8 cellular contexts compared by ENCODE assay signal in the genomic region with DNA sequence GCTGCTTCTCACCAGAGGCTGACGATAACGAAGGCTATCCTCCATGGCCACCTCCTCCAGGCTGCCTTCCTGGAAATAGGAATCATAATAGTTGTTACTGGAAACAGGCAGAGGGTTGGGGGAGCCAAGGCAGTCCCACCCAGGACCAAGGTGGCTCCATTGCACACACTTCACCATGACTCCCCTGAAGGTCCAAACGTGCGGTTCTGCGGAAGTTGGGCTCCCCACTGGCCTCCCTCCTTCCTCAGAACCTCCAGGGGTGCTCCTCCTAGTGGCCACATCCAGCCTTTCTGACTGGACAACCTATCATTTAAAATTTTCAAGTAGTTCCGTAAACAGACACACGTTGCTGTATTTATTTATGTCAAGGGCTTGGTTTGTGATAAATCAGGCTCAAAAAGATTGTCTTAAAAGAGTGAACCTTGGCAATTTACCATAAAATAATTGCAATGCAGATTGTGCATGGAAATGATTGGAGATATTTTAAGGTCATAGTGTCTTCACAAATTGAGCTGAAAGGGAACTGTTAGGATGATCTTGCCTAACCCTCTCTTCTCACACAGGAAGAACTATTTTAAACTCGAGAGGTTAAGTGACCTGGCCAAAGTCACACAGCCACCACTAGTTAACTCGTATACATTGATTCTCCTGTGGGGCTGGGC. TPM values are rescaled to one million over a fixed set of nuclear protein-coding genes. Genes with fewer than 3 reads are reported as not detected.
DNase-seq lines count a peak whose midpoint lies in the region; ATAC-seq and TF ChIP-seq lines count a peak whose summit lies in the region.

No MANE protein-coding gene starts in this region.

- BruUV-seq in MCF 10A (replicated peaks; lab: Mats Ljungman, UMichigan): no TSS peak

- CTCF ChIA-PET in MCF 10A (lab: Yijun Ruan, JAX): interaction anchor here (0.5 to 2.8 kb wide), 11 partner anchors 9 to 368 kb away, joined by 3 to 11 read pairs (median 4); no protein-coding TSS in a partner anchor

- peak; percentile 61 for TF ChIP-seq CTCF in MCF 10A (IDR thresholded peaks at IDR 0.05; ENCODE audit: unreplicated experiment)

- H3K4me1 Mint-ChIP-seq in T-helper 17 cell (peaks cover 15% of the 10 kb centered on the region), MCF 10A (ENCODE audit: insufficient read depth, unreplicated experiment) (peaks cover 9% of the 10 kb centered on the region)

- H3K9me3 Mint-ChIP-seq in MCF 10A (ENCODE audit: unreplicated experiment): no peaks in the 10 kb centered on the region

- no peaks in the 10 kb centered on the region for H3K9me3 ChIP-seq in T-helper 17 cell (ENCODE audit: control insufficient read depth, low read length, poor library complexity, severe bottlenecking)

- peak overlapping the region; percentile 47 for H3K27ac Mint-ChIP-seq in T-helper 17 cell
- no peak overlapping the region for H3K27ac Mint-ChIP-seq in MCF 10A (ENCODE audit: low read depth, unreplicated experiment)

- DNase-seq in ELF-1 (ENCODE audit: low read depth, low spot score) (peak; percentile 56), M059J (ENCODE audit: low read depth) (peak; percentile 41), T-helper 17 cell (peak in 1 of 3 donors; percentile 22), MCF 10A (ENCODE audit: unreplicated experiment) (peak; percentile 59), kidney tubule cell (ENCODE audit: low spot score) (peak; percentile 57), NK-92 (lab: John Stamatoyannopoulos, UW; ENCODE audit: unreplicated experiment) (no peak)
- DNase-seq in stimulated activated CD4-positive, alpha-beta T cell treated with anti-CD3 and anti-CD28 coated beads, Interleukin-4, amount 100 ng/mL, for 1 hour: peak; percentile 45

- H3K4me3 Mint-ChIP-seq in T-helper 17 cell (peak overlapping the region; percentile 19), MCF 10A (ENCODE audit: unreplicated experiment) (no peak overlapping the region)

- H3K27me3 Mint-ChIP-seq in T-helper 17 cell: no peaks in the 10 kb centered on the region
- H3K27me3 Mint-ChIP-seq in MCF 10A (ENCODE audit: insufficient read depth, unreplicated experiment): no peaks in the 10 kb centered on the region

- POLR2A ChIA-PET in MCF 10A (lab: Yijun Ruan, JAX): interaction anchor here (0.7 to 5.3 kb wide), 4 partner anchors 10 to 179 kb away, joined by 3 to 30 read pairs (median 3); a partner anchor contains a TSS

- intact Hi-C loops in MCF 10A (cut with micrococcal nuclease): no loop called here

- ATAC-seq in T-helper 17 cell: peak; percentile 53
- ATAC-seq in GM21447 (IDR thresholded peaks at IDR 0.05; ENCODE audit: unreplicated experiment): no peak

- H3K36me3 Mint-ChIP-seq in T-helper 17 cell (ENCODE audit: low read depth) (no peaks in the 10 kb centered on the region), MCF 10A (ENCODE audit: insufficient read depth, unreplicated experiment) (no peaks in the 10 kb centered on the region)

RNA-seq across cellular contexts. Expression of a gene that starts 1.4 kb away (rescaled TPM):
- 5.8 and 6.2 TPM in 2 replicates for total RNA-seq in M059J (2014; rRNA removed; shearing (Covaris generic))
- total RNA-seq in T-helper 17 cell: under 1 TPM; 0.55 to 0.65 TPM
- total RNA-seq in MCF 10A (2022): 1.2 and 1.4 TPM in 2 replicates

RNA-seq across cellular contexts. Expression of a gene that starts 13.9 kb away (rescaled TPM):
- 53.1 and 57.9 TPM in 2 replicates for total RNA-seq in M059J (2014; rRNA removed; shearing (Covaris generic))
- 10 to 100 TPM; 35.9 to 37.8 TPM for total RNA-seq in T-helper 17 cell
- 114 and 145 TPM in 2 replicates for total RNA-seq in MCF 10A (2022)

RNA-seq across cellular contexts. Expression of a gene that starts 30.0 kb away (rescaled TPM):
- 7.6 and 9.0 TPM in 2 replicates for total RNA-seq in M059J (2014; rRNA removed; shearing (Covaris generic))
- total RNA-seq in T-helper 17 cell (1 to 10 TPM; 3.8 to 5.7 TPM), MCF 10A (2022) (2.9 and 3.4 TPM in 2 replicates)

RNA-seq across cellular contexts. Expression of a gene that starts 31.1 kb away (rescaled TPM):
- total RNA-seq in M059J (2014; rRNA removed; shearing (Covaris generic)): not detected in 2 replicates
- total RNA-seq in T-helper 17 cell (not detected), MCF 10A (2022) (not detected in 2 replicates)

RNA-seq across cellular contexts. Expression of a gene that starts 59.0 kb away (rescaled TPM):
- not detected in 2 replicates for total RNA-seq in M059J (2014; rRNA removed; shearing (Covaris generic))
- not detected for total RNA-seq in T-helper 17 cell
- not detected in 2 replicates for total RNA-seq in MCF 10A (2022)
